Comparison of ENCODE assay signal across 13 cellular contexts in the genomic region with DNA sequence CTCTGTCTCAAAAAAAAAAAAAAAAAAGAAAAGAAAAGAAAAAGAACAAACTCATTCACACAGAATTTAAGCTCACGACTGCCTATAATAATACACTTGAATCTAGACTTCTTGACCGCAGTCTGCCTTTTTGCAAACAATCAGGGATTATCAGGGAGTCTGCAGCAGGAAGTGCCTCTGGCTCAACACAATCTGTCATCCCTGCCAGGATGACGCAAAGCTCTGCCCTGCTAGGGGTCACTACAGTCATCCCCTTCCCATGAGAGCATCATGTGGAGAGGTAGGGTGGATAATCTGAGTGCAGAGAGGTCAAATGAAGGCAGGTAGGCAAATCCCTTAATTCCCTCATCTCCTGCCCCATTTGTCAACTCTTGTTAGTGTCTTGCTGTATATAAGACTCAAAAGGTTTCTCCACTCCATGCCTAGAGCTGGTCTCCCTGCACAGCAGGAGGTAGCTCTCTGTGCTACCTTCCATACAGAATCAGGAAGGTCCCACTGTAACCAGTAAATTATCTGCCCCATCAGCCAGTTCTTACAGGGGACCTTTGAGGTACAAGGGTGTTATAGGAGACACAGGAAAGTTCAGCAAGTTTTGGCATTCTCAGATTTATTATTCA. TPM values are rescaled to one million over a fixed set of nuclear protein-coding genes. Genes with fewer than 3 reads are reported as not detected.
DNase-seq lines count a peak whose midpoint lies in the region; ATAC-seq and TF ChIP-seq lines count a peak whose summit lies in the region.
"Had no signal": no experiment of that assay in that cellular context is flagged by ENCODE, and none has a peak within 500 bp of the region (broad histone marks: within the 10 kb centered on the region; RNA-seq: fewer than 3 reads in every experiment).

No MANE protein-coding gene starts in this region.

- DNase-seq in COLO829 (ENCODE audit: low spot score) (peak; percentile 54), M059J (ENCODE audit: low read depth) (peak; percentile 48), dermis blood vessel endothelial cell (peak; percentile 91), islet precursor cell (peak; percentile 53), GDM1 (lab: John Stamatoyannopoulos, UW) (no peak), tibial nerve (ENCODE audit: low spot score in 2 of 2) (no peak)
- DNase-seq in activated CD8-positive, alpha-beta T cell treated with anti-CD3 and anti-CD28 coated beads, Interleukin-2, amount 10 ng/mL, durations not matched to agents 7 days and 5 days: no peak

- H3K9me3 Mint-ChIP-seq in activated CD8-positive, alpha-beta T cell treated with anti-CD3 and anti-CD28 coated beads, Interleukin-2, amount 10 ng/mL, durations not matched to agents 7 days and 5 days (ENCODE audit: insufficient read depth): no peaks in the 10 kb centered on the region

- H3K4me3 Mint-ChIP-seq in activated CD8-positive, alpha-beta T cell treated with anti-CD3 and anti-CD28 coated beads, Interleukin-2, amount 10 ng/mL, durations not matched to agents 7 days and 5 days: no peak overlapping the region

- TF ChIP-seq CTCF in tibial nerve (IDR thresholded peaks at IDR 0.05): no peak

- no peak for TF ChIP-seq POLR2A in tibial nerve (IDR thresholded peaks at IDR 0.05)

- H3K36me3 Mint-ChIP-seq in activated CD8-positive, alpha-beta T cell treated with anti-CD3 and anti-CD28 coated beads, Interleukin-2, amount 10 ng/mL, durations not matched to agents 7 days and 5 days (ENCODE audit: low read depth): peaks cover 25% of the 10 kb centered on the region

- no peak for ATAC-seq in GM18870 (IDR thresholded peaks at IDR 0.05; ENCODE audit: unreplicated experiment)
- ATAC-seq in activated CD8-positive, alpha-beta T cell treated with anti-CD3 and anti-CD28 coated beads, Interleukin-2, amount 10 ng/mL, durations not matched to agents 7 days and 5 days: no peak

- no peaks in the 10 kb centered on the region for H3K9me3 ChIP-seq in tibial nerve
- H3K9me3 ChIP-seq: BLaER1 had no signal

- no peaks in the 10 kb centered on the region for H3K27me3 Mint-ChIP-seq in activated CD8-positive, alpha-beta T cell treated with anti-CD3 and anti-CD28 coated beads, Interleukin-2, amount 10 ng/mL, durations not matched to agents 7 days and 5 days (ENCODE audit: low read depth)

- no peaks in the 10 kb centered on the region for H3K27me3 ChIP-seq in tibial nerve
- H3K27me3 ChIP-seq: BLaER1 had no signal

- no peaks in the 10 kb centered on the region for H3K4me1 Mint-ChIP-seq in activated CD8-positive, alpha-beta T cell treated with anti-CD3 and anti-CD28 coated beads, Interleukin-2, amount 10 ng/mL, durations not matched to agents 7 days and 5 days (ENCODE audit: low read depth)

- no peak for TF ChIP-seq EP300 in tibial nerve (IDR thresholded peaks at IDR 0.05)

- WGBS in tibial nerve, 2 donors: 36 to 40% methylated on average over 3 of the region's 3 CpGs

- CTCF ChIA-PET in activated CD8-positive, alpha-beta T cell treated with anti-CD3 and anti-CD28 coated beads, Interleukin-2, amount 10 ng/mL, durations not matched to agents 7 days and 5 days (lab: Charles Lee): no interaction called here

- peaks cover 0 to 63% (median 0%) of the 10 kb centered on the region in 3 donors for H3K36me3 ChIP-seq in tibial nerve

- H3K4me1 ChIP-seq in tibial nerve: no peaks in the 10 kb centered on the region
- H3K4me1 ChIP-seq: BLaER1 had no signal

- no peak overlapping the region for H3K4me3 ChIP-seq in tibial nerve
- H3K4me3 ChIP-seq: BLaER1, SK-N-MC had no signal

- no peak overlapping the region for H3K27ac Mint-ChIP-seq in activated CD8-positive, alpha-beta T cell treated with anti-CD3 and anti-CD28 coated beads, Interleukin-2, amount 10 ng/mL, durations not matched to agents 7 days and 5 days

- POLR2A ChIA-PET in activated CD8-positive, alpha-beta T cell treated with anti-CD3 and anti-CD28 coated beads, Interleukin-2, amount 10 ng/mL, durations not matched to agents 7 days and 5 days (lab: Charles Lee): no interaction called here

- H3K27ac ChIP-seq in tibial nerve: no peak overlapping the region
- H3K27ac ChIP-seq: BLaER1, epithelial cell of prostate, SK-N-MC had no signal

RNA-seq across cellular contexts. Expression of gene UBAP1L, which starts 4.2 kb away (rescaled TPM):
- 0.10 and 0.12 TPM in 2 replicates for total RNA-seq in M059J (2014; rRNA removed; shearing (Covaris generic))
- 1.6 and 2.7 TPM in 2 replicates for total RNA-seq in dermis blood vessel endothelial cell
- total RNA-seq in tibial nerve: 10 to 100 TPM in 3 of 4 donors, 1 to 10 TPM in 1; 8.4 to 16.7 (median 14.0) TPM
- 1 to 10 TPM; 3.5 to 4.2 TPM for total RNA-seq in activated CD8-positive, alpha-beta T cell treated with anti-CD3 and anti-CD28 coated beads, Interleukin-2, amount 10 ng/mL, durations not matched to agents 7 days and 5 days

RNA-seq across cellular contexts. Expression of gene PDCD7, which starts 22.8 kb away (rescaled TPM):
- total RNA-seq in M059J (2014; rRNA removed; shearing (Covaris generic)): 9.2 and 14.5 TPM in 2 replicates
- total RNA-seq in dermis blood vessel endothelial cell: 18.7 and 25.0 TPM in 2 replicates
- 10 to 100 TPM; 27.9 to 57.5 (median 37.8) TPM for total RNA-seq in tibial nerve
- total RNA-seq in activated CD8-positive, alpha-beta T cell treated with anti-CD3 and anti-CD28 coated beads, Interleukin-2, amount 10 ng/mL, durations not matched to agents 7 days and 5 days: 10 to 100 TPM; 31.5 to 34.9 TPM

RNA-seq across cellular contexts. Expression of gene KBTBD13, which starts 34.2 kb away (rescaled TPM):
- total RNA-seq in M059J (2014; rRNA removed; shearing (Covaris generic)): not detected in 2 replicates
- not detected in 2 replicates for total RNA-seq in dermis blood vessel endothelial cell
- not detected for total RNA-seq in tibial nerve
- total RNA-seq in activated CD8-positive, alpha-beta T cell treated with anti-CD3 and anti-CD28 coated beads, Interleukin-2, amount 10 ng/mL, durations not matched to agents 7 days and 5 days: not detected
- total RNA-seq: NCI-H460, renal cortical epithelial cell had no signal

RNA-seq across cellular contexts. Expression of gene RASL12, which starts 43.0 kb away (rescaled TPM):
- total RNA-seq in M059J (2014; rRNA removed; shearing (Covaris generic)): not detected in 2 replicates
- total RNA-seq in dermis blood vessel endothelial cell (not detected in 2 replicates), tibial nerve (10 to 100 TPM; 41.4 to 83.5 (median 78.7) TPM)
- not detected for total RNA-seq in activated CD8-positive, alpha-beta T cell treated with anti-CD3 and anti-CD28 coated beads, Interleukin-2, amount 10 ng/mL, durations not matched to agents 7 days and 5 days
- total RNA-seq: renal cortical epithelial cell had no signal

Comparison
In these comparisons a context has a peak if more than half of its experiments do, and no peak if none do; other contexts are left out.
1. DNase-seq: peak in COLO829 (single experiment), M059J (single experiment), dermis blood vessel endothelial cell (single experiment) and islet precursor cell (single experiment); none in GDM1 (single experiment), tibial nerve (0 of 2) and activated CD8-positive, alpha-beta T cell treated with anti-CD3 and anti-CD28 coated beads, Interleukin-2, amount 10 ng/mL, durations not matched to agents 7 days and 5 days (single experiment).